ENCODE assay signal across 21 cellular contexts in the genomic region with DNA sequence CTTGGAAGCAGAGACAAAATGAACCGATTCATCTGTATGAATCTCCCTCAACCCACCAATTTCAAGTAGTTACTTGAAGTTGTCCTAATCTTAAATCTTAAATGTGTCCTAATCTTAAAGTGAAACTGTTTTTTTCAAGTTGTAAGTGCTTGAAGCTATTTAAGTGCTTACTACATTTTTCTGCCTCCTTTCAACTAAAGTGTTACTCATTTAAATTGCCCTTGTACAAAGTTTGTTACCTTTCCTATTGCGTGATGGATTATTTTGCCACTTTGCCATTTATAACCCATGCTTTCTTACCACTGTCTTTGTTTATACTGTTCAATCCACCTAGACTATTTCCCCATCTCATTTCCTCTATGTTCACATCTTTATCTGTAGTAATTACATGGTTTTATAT. TPM values are rescaled to one million over a fixed set of nuclear protein-coding genes. Genes with fewer than 3 reads are reported as not detected.
A peak's percentile ranks its signal among the peaks of the same experiment; 100 is the strongest.
DNase-seq lines count a peak whose midpoint lies in the region; ATAC-seq lines count a peak whose summit lies in the region.
"Had no signal": no experiment of that assay in that cellular context is flagged by ENCODE, and none has a peak within 500 bp of the region (broad histone marks: within the 10 kb centered on the region; RNA-seq: fewer than 3 reads in every experiment).

No MANE protein-coding gene starts in this region.

- H3K9me3 Mint-ChIP-seq in activated naive CD8-positive, alpha-beta T cell (ENCODE audit: low read depth), result no peaks in the 10 kb centered on the region
- no peaks in the 10 kb centered on the region for H3K9me3 Mint-ChIP-seq in activated naive CD8-positive, alpha-beta T cell treated with anti-CD3 and anti-CD28 coated beads, Interleukin-2, amount 50 U/mL, for 24 hours
- no peaks in the 10 kb centered on the region for H3K9me3 Mint-ChIP-seq in activated T-helper 1 cell treated with anti-CD3 and anti-CD28 coated beads, Interleukin-12 subunit alpha, Interleukin-12 subunit beta, Interleukin-2, Interleukin-4 antibody, amounts not matched to agents 30 ng/mL and 10 ng/mL and 1 ng/mL, durations not matched to agents 14 hours and 24 hours and 36 hours
- H3K9me3 Mint-ChIP-seq: CD8-positive, alpha-beta memory T cell had no signal

- ATAC-seq in activated naive CD8-positive, alpha-beta T cell treated with anti-CD3 and anti-CD28 coated beads, Interleukin-2, amount 50 U/mL, for 24 hours, result no peak
- ATAC-seq in HG03175 (IDR thresholded peaks at IDR 0.05; ENCODE audit: unreplicated experiment), result no peak
- ATAC-seq: heart right ventricle had no signal

- peak overlapping the region; percentile 18 for H3K4me3 Mint-ChIP-seq in activated naive CD8-positive, alpha-beta T cell
- no peak overlapping the region for H3K4me3 Mint-ChIP-seq in activated naive CD8-positive, alpha-beta T cell treated with anti-CD3 and anti-CD28 coated beads, Interleukin-2, amount 50 U/mL, for 24 hours
- peak overlapping the region; percentile 20 for H3K4me3 Mint-ChIP-seq in activated T-helper 1 cell treated with anti-CD3 and anti-CD28 coated beads, Interleukin-12 subunit alpha, Interleukin-12 subunit beta, Interleukin-2, Interleukin-4 antibody, amounts not matched to agents 30 ng/mL and 10 ng/mL and 1 ng/mL, durations not matched to agents 14 hours and 24 hours and 36 hours

- peaks cover 11% of the 10 kb centered on the region for H3K36me3 Mint-ChIP-seq in activated naive CD8-positive, alpha-beta T cell
- peaks cover 29% of the 10 kb centered on the region for H3K36me3 Mint-ChIP-seq in activated naive CD8-positive, alpha-beta T cell treated with anti-CD3 and anti-CD28 coated beads, Interleukin-2, amount 50 U/mL, for 24 hours (ENCODE audit: low read depth)
- peaks cover 28% of the 10 kb centered on the region for H3K36me3 Mint-ChIP-seq in activated T-helper 1 cell treated with anti-CD3 and anti-CD28 coated beads, Interleukin-12 subunit alpha, Interleukin-12 subunit beta, Interleukin-2, Interleukin-4 antibody, amounts not matched to agents 30 ng/mL and 10 ng/mL and 1 ng/mL, durations not matched to agents 14 hours and 24 hours and 36 hours (ENCODE audit: low read depth)

- intact Hi-C loops in activated T-helper 1 cell treated with anti-CD3 and anti-CD28 coated beads, Interleukin-12 subunit alpha, Interleukin-12 subunit beta, Interleukin-2, Interleukin-4 antibody, amounts not matched to agents 30 ng/mL and 10 ng/mL and 1 ng/mL, durations not matched to agents 14 hours and 24 hours and 36 hours (cut with micrococcal nuclease), result loop anchor here (5.0 kb wide), 2 partner anchors 309 to 416 kb away; a partner anchor contains a TSS

- peaks cover 8% of the 10 kb centered on the region for H3K4me1 ChIP-seq in skeletal muscle satellite cell (ENCODE audit: control insufficient read depth, insufficient read depth, low read length)
- H3K4me1 ChIP-seq: uterus had no signal

- H3K27ac Mint-ChIP-seq in activated naive CD8-positive, alpha-beta T cell, result no peak overlapping the region
- no peak overlapping the region for H3K27ac Mint-ChIP-seq in activated naive CD8-positive, alpha-beta T cell treated with anti-CD3 and anti-CD28 coated beads, Interleukin-2, amount 50 U/mL, for 24 hours
- H3K27ac Mint-ChIP-seq in activated T-helper 1 cell treated with anti-CD3 and anti-CD28 coated beads, Interleukin-12 subunit alpha, Interleukin-12 subunit beta, Interleukin-2, Interleukin-4 antibody, amounts not matched to agents 30 ng/mL and 10 ng/mL and 1 ng/mL, durations not matched to agents 14 hours and 24 hours and 36 hours, result no peak overlapping the region

- peaks cover 8% of the 10 kb centered on the region for H3K36me3 ChIP-seq in skeletal muscle satellite cell (ENCODE audit: insufficient read depth, low read length)
- H3K36me3 ChIP-seq: uterus had no signal

- no peak overlapping the region for H3K9ac ChIP-seq in skeletal muscle satellite cell (ENCODE audit: low read depth, low read length)

- H3K27me3 Mint-ChIP-seq in activated naive CD8-positive, alpha-beta T cell, result no peaks in the 10 kb centered on the region
- no peaks in the 10 kb centered on the region for H3K27me3 Mint-ChIP-seq in activated naive CD8-positive, alpha-beta T cell treated with anti-CD3 and anti-CD28 coated beads, Interleukin-2, amount 50 U/mL, for 24 hours
- H3K27me3 Mint-ChIP-seq in activated T-helper 1 cell treated with anti-CD3 and anti-CD28 coated beads, Interleukin-12 subunit alpha, Interleukin-12 subunit beta, Interleukin-2, Interleukin-4 antibody, amounts not matched to agents 30 ng/mL and 10 ng/mL and 1 ng/mL, durations not matched to agents 14 hours and 24 hours and 36 hours (ENCODE audit: insufficient read depth), result no peaks in the 10 kb centered on the region
- H3K27me3 Mint-ChIP-seq: CD8-positive, alpha-beta memory T cell had no signal

- no peaks in the 10 kb centered on the region for H3K9me3 ChIP-seq in skeletal muscle satellite cell (replicated peaks; ENCODE audit: low read length)
- H3K9me3 ChIP-seq: esophagus squamous epithelium, heart right ventricle, sigmoid colon, uterus had no signal

- H3K4me3 ChIP-seq in skeletal muscle satellite cell (ENCODE audit: low read length), result no peak overlapping the region
- H3K4me3 ChIP-seq: esophagus squamous epithelium, sigmoid colon, uterus had no signal

- H3K4me2 ChIP-seq in skeletal muscle satellite cell (ENCODE audit: low read length), result peak overlapping the region; percentile 11

- peaks cover 22% of the 10 kb centered on the region for H3K4me1 Mint-ChIP-seq in activated naive CD8-positive, alpha-beta T cell (ENCODE audit: low read depth)
- peaks cover 24% of the 10 kb centered on the region for H3K4me1 Mint-ChIP-seq in activated naive CD8-positive, alpha-beta T cell treated with anti-CD3 and anti-CD28 coated beads, Interleukin-2, amount 50 U/mL, for 24 hours
- H3K4me1 Mint-ChIP-seq in activated T-helper 1 cell treated with anti-CD3 and anti-CD28 coated beads, Interleukin-12 subunit alpha, Interleukin-12 subunit beta, Interleukin-2, Interleukin-4 antibody, amounts not matched to agents 30 ng/mL and 10 ng/mL and 1 ng/mL, durations not matched to agents 14 hours and 24 hours and 36 hours (ENCODE audit: low read depth), result peaks cover 26% of the 10 kb centered on the region

- no peaks in the 10 kb centered on the region for H3K27me3 ChIP-seq in skeletal muscle satellite cell (ENCODE audit: control insufficient read depth, insufficient read depth, low read length)
- H3K27me3 ChIP-seq: esophagus squamous epithelium, heart right ventricle, sigmoid colon, uterus had no signal

- no peak for DNase-seq in activated naive CD8-positive, alpha-beta T cell treated with anti-CD3 and anti-CD28 coated beads, Interleukin-2, amount 50 U/mL, for 24 hours
- DNase-seq in activated T-helper 1 cell treated with anti-CD3 and anti-CD28 coated beads, Interleukin-12 subunit alpha, Interleukin-12 subunit beta, Interleukin-2, Interleukin-4 antibody, amounts not matched to agents 30 ng/mL and 10 ng/mL and 1 ng/mL, durations not matched to agents 14 hours and 24 hours and 36 hours (ENCODE audit: low spot score), result no peak
- DNase-seq in fibroblast of peridontal ligament (ENCODE audit: extremely low read depth) (peak; percentile 28), cerebellar cortex (ENCODE audit: low spot score) (no peak), NCI-H226 (no peak)
- DNase-seq: activated CD4-positive, CD25-positive, alpha-beta regulatory T cell treated with anti-CD3 and anti-CD28 coated beads, Interleukin-2, amount 50 U/mL, for 72 hours; activated CD8-positive, alpha-beta memory T cell treated with anti-CD3 and anti-CD28 coated beads, Interleukin-2, amount 50 U/mL, for 4 hours; activated naive CD4-positive, alpha-beta T cell treated with Interleukin-2 at 50 U/mL for 16 hours; CD8-positive, alpha-beta memory T cell; EL; esophagus squamous epithelium; heart right ventricle; midbrain; NCI-H187 treated with DMSO at 0.1 percent for 48 hours; SIG-M5; sigmoid colon; stimulated activated CD4-positive, alpha-beta T cell treated with anti-CD3 and anti-CD28 coated beads, Interleukin-2, amount 100 ng/mL, for 24 hours; uterus had no signal

RNA-seq across cellular contexts. Expression of a gene that starts 2.9 kb away (rescaled TPM):
- 43.5 and 44.5 TPM in 2 replicates for total RNA-seq in activated T-helper 1 cell treated with anti-CD3 and anti-CD28 coated beads, Interleukin-12 subunit alpha, Interleukin-12 subunit beta, Interleukin-2, Interleukin-4 antibody, amounts not matched to agents 30 ng/mL and 10 ng/mL and 1 ng/mL, durations not matched to agents 14 hours and 24 hours and 36 hours
- 82.3 and 87.2 TPM in 2 replicates for total RNA-seq in skeletal muscle satellite cell (2012; rRNA removed)

RNA-seq across cellular contexts. Expression of a gene that starts 19.1 kb away (rescaled TPM):
- 11.8 and 13.5 TPM in 2 replicates for total RNA-seq in activated T-helper 1 cell treated with anti-CD3 and anti-CD28 coated beads, Interleukin-12 subunit alpha, Interleukin-12 subunit beta, Interleukin-2, Interleukin-4 antibody, amounts not matched to agents 30 ng/mL and 10 ng/mL and 1 ng/mL, durations not matched to agents 14 hours and 24 hours and 36 hours
- 5.9 and 7.1 TPM in 2 replicates for total RNA-seq in skeletal muscle satellite cell (2012; rRNA removed)

RNA-seq across cellular contexts. Expression of a gene that starts 19.2 kb away (rescaled TPM):
- total RNA-seq in activated T-helper 1 cell treated with anti-CD3 and anti-CD28 coated beads, Interleukin-12 subunit alpha, Interleukin-12 subunit beta, Interleukin-2, Interleukin-4 antibody, amounts not matched to agents 30 ng/mL and 10 ng/mL and 1 ng/mL, durations not matched to agents 14 hours and 24 hours and 36 hours, result 36.5 and 39.1 TPM in 2 replicates
- total RNA-seq in skeletal muscle satellite cell (2012; rRNA removed), result 21.0 and 21.8 TPM in 2 replicates
